Comparison of ENCODE assay signal across 10 cellular contexts in the genomic region with DNA sequence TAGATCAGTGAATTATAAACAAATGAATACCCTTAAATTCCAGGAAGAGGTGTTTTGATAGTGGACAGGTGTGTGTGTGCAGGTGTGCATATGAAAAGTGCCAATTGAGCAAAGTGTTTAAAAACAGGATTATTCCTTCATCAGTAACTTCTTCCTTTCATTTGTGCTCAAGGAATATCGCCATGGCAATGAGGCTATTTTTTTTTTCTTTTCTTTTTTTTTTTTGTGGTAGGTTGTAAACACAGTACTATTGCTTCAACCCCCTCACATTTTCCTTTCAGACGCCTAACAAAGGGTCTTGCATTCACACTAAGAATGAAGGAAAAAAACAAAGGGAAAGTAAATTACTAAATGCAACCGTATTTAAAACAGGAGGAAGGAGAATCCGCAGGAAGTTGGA. TPM values are rescaled to one million over a fixed set of nuclear protein-coding genes. Genes with fewer than 3 reads are reported as not detected.
DNase-seq lines count a peak whose midpoint lies in the region; ATAC-seq and TF ChIP-seq lines count a peak whose summit lies in the region.
"Had no signal": no experiment of that assay in that cellular context is flagged by ENCODE, and none has a peak within 500 bp of the region (broad histone marks: within the 10 kb centered on the region; RNA-seq: fewer than 3 reads in every experiment).

No MANE protein-coding gene starts in this region.

- in situ Hi-C loops in ACHN (cut with HindIII; ENCODE audit: low pct_ligation_motif_present, low pct_unique_long_range_greater_than_20kb, low sequenced_read_pairs): no loop called here

- peaks cover 46% of the 10 kb centered on the region for H3K4me1 Mint-ChIP-seq in activated naive CD4-positive, alpha-beta T cell treated with anti-CD3 and anti-CD28 coated beads for 36 hours (ENCODE audit: low read depth)

- 23 to 35% methylated on average over 4 of the region's 4 CpGs for WGBS in body of pancreas, 2 donors
- WGBS in mesodermal cell (ENCODE audit: insufficient coverage in 2 of 2), 2 experiments: 65% methylated on average over 2 of the region's 4 CpGs; no CpG with 5 or more reads in 1 of the 2 experiments

- H3K4me1 ChIP-seq in body of pancreas (peaks cover 58% of the 10 kb centered on the region), mesodermal cell (ENCODE audit: control insufficient read depth, insufficient read depth, low read length, poor library complexity, severe bottlenecking) (peaks cover 7% of the 10 kb centered on the region), tibial artery (peaks cover 0 to 52% (median 32%) of the 10 kb centered on the region in 4 donors)

- no peak overlapping the region for H3K4me3 ChIP-seq in body of pancreas
- no peak overlapping the region for H3K4me3 ChIP-seq in mesodermal cell (ENCODE audit: extremely low read depth, insufficient read depth, low read length, poor library complexity, severe bottlenecking)
- no peak overlapping the region for H3K4me3 ChIP-seq in tibial artery

- peak overlapping the region; percentile 97 for H3K27ac Mint-ChIP-seq in activated naive CD4-positive, alpha-beta T cell treated with anti-CD3 and anti-CD28 coated beads for 36 hours

- H3K27me3 ChIP-seq in body of pancreas: no peaks in the 10 kb centered on the region
- H3K27me3 ChIP-seq in tibial artery: no peaks in the 10 kb centered on the region

- H3K36me3 Mint-ChIP-seq in activated naive CD4-positive, alpha-beta T cell treated with anti-CD3 and anti-CD28 coated beads for 36 hours (ENCODE audit: low read depth): peaks cover 7% of the 10 kb centered on the region

- no peaks in the 10 kb centered on the region for H3K9me3 Mint-ChIP-seq in activated naive CD4-positive, alpha-beta T cell treated with anti-CD3 and anti-CD28 coated beads for 36 hours

- TF ChIP-seq POLR2A in body of pancreas (IDR thresholded peaks at IDR 0.05): no peak

- CTCF ChIA-PET in activated naive CD4-positive, alpha-beta T cell treated with anti-CD3 and anti-CD28 coated beads for 36 hours (lab: Charles Lee): no interaction called here

- H3K9me3 ChIP-seq in body of pancreas: no peaks in the 10 kb centered on the region
- no peaks in the 10 kb centered on the region for H3K9me3 ChIP-seq in mesodermal cell (ENCODE audit: control insufficient read depth, low read length)
- no peaks in the 10 kb centered on the region for H3K9me3 ChIP-seq in tibial artery

- no peaks in the 10 kb centered on the region for H3K27me3 Mint-ChIP-seq in activated naive CD4-positive, alpha-beta T cell treated with anti-CD3 and anti-CD28 coated beads for 36 hours (ENCODE audit: low read depth)

- intact Hi-C loops in activated naive CD4-positive, alpha-beta T cell treated with anti-CD3 and anti-CD28 coated beads for 36 hours (cut with micrococcal nuclease): loop anchor here (10.0 kb wide), 1 partner anchor 1149 kb away; no protein-coding TSS in a partner anchor
- intact Hi-C loops in body of pancreas (cut with DNase I) (no loop called here), tibial artery (cut with DNase I; ENCODE audit: low total_unique reads) (no loop called here)

- no peak for DNase-seq in activated naive CD4-positive, alpha-beta T cell treated with anti-CD3 and anti-CD28 coated beads for 36 hours
- no peak for DNase-seq in activated naive CD4-positive, alpha-beta T cell (lab: John Stamatoyannopoulos, UW)
- DNase-seq in body of pancreas (no peak), tibial artery (no peak), ACHN (no peak), 8988T (no peak)
- DNase-seq: AML-193, MV-4-11 had no signal

- H3K4me3 Mint-ChIP-seq in activated naive CD4-positive, alpha-beta T cell treated with anti-CD3 and anti-CD28 coated beads for 36 hours: peak overlapping the region; percentile 85

- H3K27ac ChIP-seq in body of pancreas: peak overlapping the region; percentile 82 to 100 (median 97)
- peak overlapping the region; percentile 16 for H3K27ac ChIP-seq in mesodermal cell (ENCODE audit: low read depth, low read length, severe bottlenecking)
- peak overlapping the region; percentile 92 to 93 for H3K27ac ChIP-seq in tibial artery

- no peaks in the 10 kb centered on the region for H3K36me3 ChIP-seq in body of pancreas (replicated peaks in 1 of 2; ENCODE audit: insufficient read depth in 1 of 2, low read depth in 2 of 2)
- H3K36me3 ChIP-seq in mesodermal cell (ENCODE audit: control insufficient read depth, insufficient read depth, low read length): no peaks in the 10 kb centered on the region
- H3K36me3 ChIP-seq in tibial artery: no peaks in the 10 kb centered on the region

- ATAC-seq in body of pancreas (no peak), GM19023 (IDR thresholded peaks at IDR 0.05; ENCODE audit: unreplicated experiment) (no peak)

- TF ChIP-seq CTCF in body of pancreas (IDR thresholded peaks at IDR 0.05): no peak
- no peak for TF ChIP-seq CTCF in tibial artery (IDR thresholded peaks at IDR 0.05)

RNA-seq across cellular contexts. Expression of a gene that starts 2.0 kb away (rescaled TPM):
- total RNA-seq in activated naive CD4-positive, alpha-beta T cell treated with anti-CD3 and anti-CD28 coated beads for 36 hours: 10 to 100 TPM; 47.8 to 50.1 TPM
- total RNA-seq in body of pancreas: 100 to 1,000 TPM in 1 of 2 donors, 10 to 100 TPM in 1; 87.0 to 131 TPM
- 42.1 TPM for polyA plus RNA-seq in mesodermal cell (2013, experiment 1 of 2)
- 32.1 TPM for polyA plus RNA-seq in mesodermal cell (2013, experiment 2 of 2)

RNA-seq across cellular contexts. Expression of a gene that starts 10.2 kb away (rescaled TPM):
- 10 to 100 TPM; 19.8 to 23.1 TPM for total RNA-seq in activated naive CD4-positive, alpha-beta T cell treated with anti-CD3 and anti-CD28 coated beads for 36 hours
- total RNA-seq in body of pancreas: 10 to 100 TPM; 70.9 to 92.1 TPM
- polyA plus RNA-seq in mesodermal cell (2013, experiment 1 of 2): 43.6 TPM
- polyA plus RNA-seq in mesodermal cell (2013, experiment 2 of 2): 36.9 TPM

RNA-seq across cellular contexts. Expression of a gene that starts 10.5 kb away (rescaled TPM):
- under 1 TPM; 0.86 to 0.95 TPM for total RNA-seq in activated naive CD4-positive, alpha-beta T cell treated with anti-CD3 and anti-CD28 coated beads for 36 hours
- 1 to 10 TPM in 1 of 2 donors, under 1 TPM in 1; 0.33 to 1.0 TPM for total RNA-seq in body of pancreas
- 1.9 TPM for polyA plus RNA-seq in mesodermal cell (2013, experiment 1 of 2)
- 1.4 TPM for polyA plus RNA-seq in mesodermal cell (2013, experiment 2 of 2)

RNA-seq across cellular contexts. Expression of a gene that starts 18.8 kb away (rescaled TPM):
- total RNA-seq in activated naive CD4-positive, alpha-beta T cell treated with anti-CD3 and anti-CD28 coated beads for 36 hours: 100 to 1,000 TPM; 172 to 174 TPM
- total RNA-seq in body of pancreas: 10 to 100 TPM; 21.0 to 22.4 TPM
- 108 TPM for polyA plus RNA-seq in mesodermal cell (2013, experiment 1 of 2)
- polyA plus RNA-seq in mesodermal cell (2013, experiment 2 of 2): 96.7 TPM

RNA-seq across cellular contexts. Expression of a gene that starts 30.0 kb away (rescaled TPM):
- 100 to 1,000 TPM; 157 to 161 TPM for total RNA-seq in activated naive CD4-positive, alpha-beta T cell treated with anti-CD3 and anti-CD28 coated beads for 36 hours
- total RNA-seq in body of pancreas: 10 to 100 TPM; 39.2 to 67.6 TPM
- 76.5 TPM for polyA plus RNA-seq in mesodermal cell (2013, experiment 1 of 2)
- 67.8 TPM for polyA plus RNA-seq in mesodermal cell (2013, experiment 2 of 2)

Comparison
In these comparisons a context has a peak if more than half of its experiments do, and no peak if none do; other contexts are left out.
1. H3K27ac ChIP-seq: peak in every context shown above with its lines; median percentile 97 in body of pancreas; 92 in tibial artery; 16 in mesodermal cell.